In genomic region chr20:47032969-47033578, GRCh38 we compare ENCODE assay signal across 1 cellular context.
TF ChIP-seq lines count a peak whose summit lies in the region.

No MANE protein-coding gene starts in this region.

TF ChIP-seq in HepG2, 621 proteins besides CTCF, POLR2A, EP300 and RAD21 (continued from another document and continues in another):
- peak; percentile 78; the same call in 1 of the 2 replicates for TF ChIP-seq AHDC1 (CRISPR knock-in tag; IDR thresholded peaks at IDR 0.05; ENCODE audit: borderline replicate concordance)
- TF ChIP-seq CEBPB (IDR thresholded peaks at IDR 0.05; ENCODE audit: borderline replicate concordance, low read depth, low read length) = peak; percentile 99
- no peak for TF ChIP-seq PRDM4 (CRISPR knock-in tag; IDR thresholded peaks at IDR 0.05; ENCODE audit: borderline replicate concordance)
- TF ChIP-seq NCOA1 (CRISPR knock-in tag; IDR thresholded peaks at IDR 0.05) = 0 out of 2 replicates have a peak, but pooled peaks have one; percentile 10
- TF ChIP-seq ISL2 (CRISPR knock-in tag; IDR thresholded peaks at IDR 0.05) = peak; percentile 35; the same call in 1 of the 2 replicates
- TF ChIP-seq PHF21A (CRISPR knock-in tag; IDR thresholded peaks at IDR 0.05) = peak; percentile 71
- TF ChIP-seq SALL1 (CRISPR knock-in tag; IDR thresholded peaks at IDR 0.05) = peak; percentile 91
- 0 out of 2 replicates have a peak, but pooled peaks have one; percentile 37 for TF ChIP-seq THAP9 (CRISPR knock-in tag; IDR thresholded peaks at IDR 0.05; ENCODE audit: borderline replicate concordance)
- no peak for TF ChIP-seq LCORL (IDR thresholded peaks at IDR 0.05)
- peak; percentile 78; the same call in 1 of the 2 replicates for TF ChIP-seq LCORL (CRISPR knock-in tag; IDR thresholded peaks at IDR 0.05)
- 0 out of 2 replicates have a peak, but pooled peaks have one; percentile 59 for TF ChIP-seq BCL6 (CRISPR knock-in tag; IDR thresholded peaks at IDR 0.05)
- TF ChIP-seq RXRB (CRISPR knock-in tag; IDR thresholded peaks at IDR 0.05; ENCODE audit: borderline replicate concordance) = peak; percentile 80; the same call in 1 of the 2 replicates
- TF ChIP-seq BRCA1 (CRISPR knock-in tag; IDR thresholded peaks at IDR 0.05) = peak; percentile 70; the same call in 1 of the 2 replicates
- TF ChIP-seq PCBP1 (IDR thresholded peaks at IDR 0.05; ENCODE audit: borderline replicate concordance, low read depth, low read length) = no peak
- 0 out of 2 replicates have a peak, but pooled peaks have one; percentile 37 for TF ChIP-seq POGK (CRISPR knock-in tag; conservative IDR thresholded peaks at IDR 0.05)
- TF ChIP-seq MYC (CRISPR knock-in tag; IDR thresholded peaks at IDR 0.05; ENCODE audit: borderline replicate concordance) = no peak
- TF ChIP-seq HNRNPL (IDR thresholded peaks at IDR 0.05; ENCODE audit: low read depth, low read length) = no peak
- TF ChIP-seq GATA4 (IDR thresholded peaks at IDR 0.05; ENCODE audit: borderline replicate concordance, low read depth) = no peak
- TF ChIP-seq ZNF687 (CRISPR knock-in tag; IDR thresholded peaks at IDR 0.05) = peak; percentile 29
- TF ChIP-seq ZNF576 (CRISPR knock-in tag; IDR thresholded peaks at IDR 0.05) = 0 out of 2 replicates have a peak, but pooled peaks have one; percentile 6
- TF ChIP-seq RBM22 (optimal IDR thresholded peaks at IDR 0.05; ENCODE audit: low read length) = no peak
- 0 out of 2 replicates have a peak, but pooled peaks have one; percentile 62 for TF ChIP-seq ZNF280B (CRISPR knock-in tag; IDR thresholded peaks at IDR 0.05; ENCODE audit: borderline replicate concordance)
- peak; percentile 46; the same call in 1 of the 2 replicates for TF ChIP-seq HDAC1 (CRISPR knock-in tag; IDR thresholded peaks at IDR 0.05)
- TF ChIP-seq KDM2A (CRISPR knock-in tag; IDR thresholded peaks at IDR 0.05; ENCODE audit: borderline replicate concordance, low read depth) = 0 out of 2 replicates have a peak, but pooled peaks have one; percentile 25
- TF ChIP-seq ZNF441 (CRISPR knock-in tag; IDR thresholded peaks at IDR 0.05; ENCODE audit: borderline replicate concordance) = peak; percentile 96
- no peak for TF ChIP-seq ZBTB2 (CRISPR knock-in tag; IDR thresholded peaks at IDR 0.05; ENCODE audit: low read depth)
- TF ChIP-seq ZBTB34 (CRISPR knock-in tag; IDR thresholded peaks at IDR 0.05) = no peak
- TF ChIP-seq SMAD3 (CRISPR knock-in tag; IDR thresholded peaks at IDR 0.05) = no peak
- no peak for TF ChIP-seq CENPT (CRISPR knock-in tag; IDR thresholded peaks at IDR 0.05; ENCODE audit: low read depth)
- TF ChIP-seq ZNF563 (CRISPR knock-in tag; IDR thresholded peaks at IDR 0.05) = peak; percentile 39; the same call in 1 of the 2 replicates
- TF ChIP-seq GATAD2A (CRISPR knock-in tag; IDR thresholded peaks at IDR 0.05) = peak; percentile 71
- TF ChIP-seq ZBTB7B (CRISPR knock-in tag; IDR thresholded peaks at IDR 0.05) = 0 out of 2 replicates have a peak, but pooled peaks have one; percentile 36
- TF ChIP-seq FOXP1 (IDR thresholded peaks at IDR 0.05) = no peak
- 0 out of 2 replicates have a peak, but pooled peaks have one; percentile 9 for TF ChIP-seq FOXP1 (CRISPR knock-in tag; IDR thresholded peaks at IDR 0.05)
- TF ChIP-seq HOXA3 (CRISPR knock-in tag; IDR thresholded peaks at IDR 0.05) = peak; percentile 33; the same call in 1 of the 2 replicates
